In the genomic region with DNA sequence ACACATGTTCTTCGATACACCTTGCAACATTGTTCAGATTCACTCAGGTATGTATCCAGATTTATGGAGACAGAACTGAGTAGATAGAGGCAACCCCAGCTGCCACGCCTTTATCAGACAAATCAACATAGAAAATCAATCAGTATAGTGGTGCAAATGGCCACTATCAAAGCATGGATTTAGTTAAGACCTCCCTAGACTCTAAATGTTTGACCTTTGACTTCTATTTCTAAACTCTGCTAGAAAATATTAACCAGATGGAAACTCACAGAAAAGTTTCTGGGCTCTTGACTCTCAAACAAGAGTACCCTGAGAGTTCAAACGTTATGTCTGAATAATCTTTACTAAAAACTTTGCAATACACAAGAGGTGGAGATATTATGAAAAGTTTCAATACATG, we compare ENCODE assay signal across 26 cellular contexts.
"Had no signal": no experiment of that assay in that cellular context is flagged by ENCODE, and none has a peak within 500 bp of the region (broad histone marks: within the 10 kb centered on the region; RNA-seq: fewer than 3 reads in every experiment).

No MANE protein-coding gene starts in this region.

- H3K4me3 ChIP-seq: coronary artery, dorsolateral prefrontal cortex had no signal

- H3K27me3 ChIP-seq: brain microvascular endothelial cell, dorsolateral prefrontal cortex had no signal

- ATAC-seq: activated CD4-positive, CD25-positive, alpha-beta regulatory T cell treated with anti-CD3 and anti-CD28 coated beads, Interleukin-2, amount 50 U/mL, for 24 hours; activated CD8-positive, alpha-beta T cell treated with anti-CD3 and anti-CD28 coated beads for 36 hours; activated T-cell treated with anti-CD3 and anti-CD28 coated beads, Interleukin-2, amount 50 U/mL, for 4 hours; activated T-helper 17 cell treated with anti-CD3 and anti-CD28 coated beads, Interleukin-2, amount 50 U/mL, for 72 hours; esophagus mucosa; T-helper 17 cell had no signal

- H3K27ac ChIP-seq: brain microvascular endothelial cell, coronary artery, dorsolateral prefrontal cortex, WERI-Rb-1 had no signal

- H3K36me3 ChIP-seq: brain microvascular endothelial cell, WERI-Rb-1 had no signal

- DNase-seq: activated B cell treated with CpG ODN at 0.5 μM for 24 hours; activated CD4-positive, alpha-beta T cell treated with anti-CD3 and anti-CD28 coated beads for 48 hours; activated CD4-positive, alpha-beta T cell treated with anti-CD3 and anti-CD28 coated beads, Interleukin-2, amount 50 U/mL, for 1 hour; activated CD4-positive, alpha-beta T cell treated with anti-CD3 and anti-CD28 coated beads, Interleukin-2, amount 50 U/mL, for 48 hours; activated CD8-positive, alpha-beta memory T cell treated with anti-CD3 and anti-CD28 coated beads for 24 hours; activated CD8-positive, alpha-beta T cell treated with anti-CD3 and anti-CD28 coated beads for 36 hours; activated effector memory CD4-positive, alpha-beta T cell treated with Interleukin-2 at 50 U/mL for 16 hours; activated gamma-delta T cell treated with Interleukin-2 at 50 U/mL for 16 hours; activated naive CD4-positive, alpha-beta T cell treated with anti-CD3 and anti-CD28 coated beads, Interleukin-2, amount 50 U/mL, for 16 hours; activated naive CD4-positive, alpha-beta T cell treated with Interleukin-2 at 50 U/mL for 16 hours; activated T-cell treated with anti-CD3 and anti-CD28 coated beads, Interleukin-2, amount 50 U/mL, for 4 hours; amniotic stem cell; anterior cingulate cortex; brain microvascular endothelial cell; dorsolateral prefrontal cortex; effector memory CD4-positive, alpha-beta T cell; endodermal cell; foreskin fibroblast; T-helper 1 cell; T-helper 17 cell; T1000; WERI-Rb-1 had no signal
